8 cellular contexts compared by ENCODE assay signal in genomic region chr9:37582548-37583157, GRCh38. TPM values are rescaled to one million over a fixed set of nuclear protein-coding genes. Genes with fewer than 3 reads are reported as not detected.
DNase-seq lines count a peak whose midpoint lies in the region; ATAC-seq, FAIRE-seq and TF ChIP-seq lines count a peak whose summit lies in the region.

No MANE protein-coding gene starts in this region.

- 63 to 68% methylated on average over 6 of the region's 6 CpGs for WGBS in pancreas, 2 donors

- intact Hi-C loops in pancreas (cut with DNase I), result no loop called here

- peak; percentile 30 to 90 (median 82) for ATAC-seq in pancreas
- no peak for ATAC-seq in GM19324 (IDR thresholded peaks at IDR 0.05; ENCODE audit: low FRiP score, unreplicated experiment)
- no peak for ATAC-seq in stimulated activated memory B cell treated with anti-CD40 and anti-IgM and Interleukin-4, amounts not matched to agents 10 μg/mL and 1 μg/mL and 100 μg/mL, for 72 hours

- H3K4me3 ChIP-seq in HL-60 (replicated peaks; ENCODE audit: insufficient read depth, low read length), result no peak overlapping the region
- no peak overlapping the region for H3K4me3 ChIP-seq in pancreas

- TF ChIP-seq CTCF in HL-60 (IDR thresholded peaks at IDR 0.05; ENCODE audit: insufficient read depth, low read length) (peak; percentile 68), pancreas (IDR thresholded peaks at IDR 0.05) (peak; percentile 26 to 55 (median 42))

- H3K9me3 Mint-ChIP-seq in stimulated activated memory B cell treated with anti-CD40 and anti-IgM and Interleukin-4, amounts not matched to agents 10 μg/mL and 1 μg/mL and 100 μg/mL, for 72 hours, result no peaks in the 10 kb centered on the region

- H3K27ac ChIP-seq in HL-60 (replicated peaks) (no peak overlapping the region), pancreas (no peak overlapping the region)

- DNase-seq in Caki2 (ENCODE audit: low read depth), result peak; percentile 16
- peak in 1 of 2 experiments; percentile 14 for DNase-seq in HL-60 (ENCODE audit: low read depth in 1 of 2, low spot score in 1 of 2)
- peak; percentile 36 for DNase-seq in SKM-1 (lab: John Stamatoyannopoulos, UW; ENCODE audit: unreplicated experiment)
- peak; percentile 90 for DNase-seq in fibroblast of peridontal ligament (ENCODE audit: extremely low read depth)
- no peak for DNase-seq in pancreas
- DNase-seq in activated CD8-positive, alpha-beta memory T cell treated with anti-CD3 and anti-CD28 coated beads, Interleukin-2, amount 50 U/mL, for 48 hours, result no peak

- peaks cover 0 to 22% (median 0%) of the 10 kb centered on the region in 3 donors for H3K36me3 ChIP-seq in pancreas

- in situ Hi-C loops in Caki2 (cut with HindIII; ENCODE audit: low pct_unique_long_range_greater_than_20kb, low sequenced_read_pairs), result no loop called here

- H3K4me1 ChIP-seq in pancreas, result no peaks in the 10 kb centered on the region

- no peak overlapping the region for H3K27ac Mint-ChIP-seq in stimulated activated memory B cell treated with anti-CD40 and anti-IgM and Interleukin-4, amounts not matched to agents 10 μg/mL and 1 μg/mL and 100 μg/mL, for 72 hours

- H3K36me3 Mint-ChIP-seq in stimulated activated memory B cell treated with anti-CD40 and anti-IgM and Interleukin-4, amounts not matched to agents 10 μg/mL and 1 μg/mL and 100 μg/mL, for 72 hours, result peaks cover 59% of the 10 kb centered on the region

- peaks cover 39% of the 10 kb centered on the region for H3K4me1 Mint-ChIP-seq in stimulated activated memory B cell treated with anti-CD40 and anti-IgM and Interleukin-4, amounts not matched to agents 10 μg/mL and 1 μg/mL and 100 μg/mL, for 72 hours

- FAIRE-seq in pancreas (lab: Jason Lieb, UNC), result peak; percentile 89

- no peak overlapping the region for H3K4me3 Mint-ChIP-seq in stimulated activated memory B cell treated with anti-CD40 and anti-IgM and Interleukin-4, amounts not matched to agents 10 μg/mL and 1 μg/mL and 100 μg/mL, for 72 hours

- H3K27me3 Mint-ChIP-seq in stimulated activated memory B cell treated with anti-CD40 and anti-IgM and Interleukin-4, amounts not matched to agents 10 μg/mL and 1 μg/mL and 100 μg/mL, for 72 hours, result no peaks in the 10 kb centered on the region

- H3K9me3 ChIP-seq in pancreas, result no peaks in the 10 kb centered on the region

- no peaks in the 10 kb centered on the region for H3K27me3 ChIP-seq in HL-60 (ENCODE audit: insufficient read depth, poor library complexity, severe bottlenecking)
- no peaks in the 10 kb centered on the region for H3K27me3 ChIP-seq in pancreas

RNA-seq across cellular contexts. Expression of gene FBXO10, which starts 6.5 kb away (rescaled TPM):
- 1.3 and 3.3 TPM in 2 replicates for total RNA-seq in Caki2 (2014; rRNA removed; shearing (Covaris generic); ENCODE audit: low replicate concordance)
- 1 to 10 TPM; 3.9 to 7.9 (median 6.0) TPM for total RNA-seq in pancreas
- polyA plus RNA-seq in pancreas, result 1 to 10 TPM; 6.1 to 6.2 TPM

RNA-seq across cellular contexts. Expression of gene TOMM5, which starts 9.7 kb away (rescaled TPM):
- 206 and 292 TPM in 2 replicates for total RNA-seq in Caki2 (2014; rRNA removed; shearing (Covaris generic); ENCODE audit: low replicate concordance)
- total RNA-seq in pancreas, result 10 to 100 TPM; 22.8 to 40.3 (median 33.9) TPM
- 10 to 100 TPM; 54.0 to 59.2 TPM for polyA plus RNA-seq in pancreas

Comparison
In these comparisons a context has a peak if more than half of its experiments do, and no peak if none do; other contexts are left out.
1. DNase-seq: peak in Caki2 (single experiment), SKM-1 (single experiment) and fibroblast of peridontal ligament (single experiment); none in pancreas (0 of 6) and activated CD8-positive, alpha-beta memory T cell treated with anti-CD3 and anti-CD28 coated beads, Interleukin-2, amount 50 U/mL, for 48 hours (single experiment).
2. ATAC-seq: peak in pancreas (4 of 4); none in GM19324 (single experiment) and stimulated activated memory B cell treated with anti-CD40 and anti-IgM and Interleukin-4, amounts not matched to agents 10 μg/mL and 1 μg/mL and 100 μg/mL, for 72 hours (single experiment).